1 cellular context compared by ENCODE assay signal in genomic region chr19:6737284-6737872, GRCh38.
A peak's percentile ranks its signal among the peaks of the same experiment; 100 is the strongest.
TF ChIP-seq lines count a peak whose summit lies in the region.

GPR108 (minus strand) TSS chr19:6737580; CDS start chr19:6737576, 4 bp downstream.

TF ChIP-seq in GM12878, 131 proteins besides CTCF, POLR2A, EP300 and RAD21 (continued from another document and continues in another):
- TF ChIP-seq GATAD2B (conservative IDR thresholded peaks at IDR 0.05; ENCODE audit: low read depth) (peak; percentile 94), POU2F2 (IDR thresholded peaks at IDR 0.05; ENCODE audit: borderline replicate concordance, low read depth, low read length) (0 out of 3 replicates have a peak, but pooled peaks have one; percentile 11), SPI1 (IDR thresholded peaks at IDR 0.05; ENCODE audit: borderline replicate concordance, insufficient read depth, low read depth, low read length) (no peak), CREB1 (IDR thresholded peaks at IDR 0.05; ENCODE audit: low read depth) (peak; percentile 98), BHLHE40 (IDR thresholded peaks at IDR 0.05; ENCODE audit: borderline replicate concordance in 1 of 2, low read depth in 2 of 2, low read length in 1 of 2) (peak; percentile 99 to 100), BMI1 (IDR thresholded peaks at IDR 0.05; ENCODE audit: borderline replicate concordance) (no peak), ZBTB33 (IDR thresholded peaks at IDR 0.05) (no peak), RAD51 (IDR thresholded peaks at IDR 0.05) (no peak), SIX5 (IDR thresholded peaks at IDR 0.05; ENCODE audit: low read depth, low read length, severe bottlenecking) (peak; percentile 78), CHD1 (IDR thresholded peaks at IDR 0.05; ENCODE audit: low read depth, low read length) (peak; percentile 100), ZNF217 (IDR thresholded peaks at IDR 0.05) (no peak; the same call in 1 of the 2 replicates), NR2C2 (IDR thresholded peaks at IDR 0.05; ENCODE audit: borderline replicate concordance, control insufficient read depth, insufficient read length, low read depth) (no peak), MEF2B (IDR thresholded peaks at IDR 0.05; ENCODE audit: partially characterized antibody, poor library complexity, severe bottlenecking) (peak; percentile 12), PBX3 (IDR thresholded peaks at IDR 0.05; ENCODE audit: insufficient replicate concordance, low read depth, low read length) (peak; percentile 100), IRF4 (IDR thresholded peaks at IDR 0.05; ENCODE audit: low read depth, low read length) (no peak), NKRF (conservative IDR thresholded peaks at IDR 0.05) (no peak; the same call in 1 of the 2 replicates), ATF7 (IDR thresholded peaks at IDR 0.05; ENCODE audit: low read depth) (peak; percentile 100), NFXL1 (IDR thresholded peaks at IDR 0.05; ENCODE audit: borderline replicate concordance) (no peak), LARP7 (IDR thresholded peaks at IDR 0.05) (peak; percentile 98), SMARCA5 (IDR thresholded peaks at IDR 0.05) (0 out of 2 replicates have a peak, but pooled peaks have one; percentile 12), SRF (IDR thresholded peaks at IDR 0.05; ENCODE audit: low read depth in 2 of 2, low read length in 2 of 2) (no peak; a peak in 2 of 4 replicates), POLR2AphosphoS2 (IDR thresholded peaks at IDR 0.05; ENCODE audit: low read depth, low read length) (peak; percentile 15; the same call in 1 of the 2 replicates), STAT1 (conservative IDR thresholded peaks at IDR 0.05) (peak; percentile 96; the same call in 1 of the 2 replicates), CEBPB (IDR thresholded peaks at IDR 0.05; ENCODE audit: borderline replicate concordance in 1 of 2, low read depth in 2 of 2, low read length in 2 of 2) (no peak), ESRRA (IDR thresholded peaks at IDR 0.05; ENCODE audit: low read length) (no peak), CHD2 (IDR thresholded peaks at IDR 0.05; ENCODE audit: borderline replicate concordance, low read depth, low read length) (peak; percentile 97), ZNF384 (IDR thresholded peaks at IDR 0.05; ENCODE audit: borderline replicate concordance, low read depth, low read length) (no peak), BRCA1 (IDR thresholded peaks at IDR 0.05; ENCODE audit: low read depth, low read length) (peak; percentile 59), E4F1 (IDR thresholded peaks at IDR 0.05; ENCODE audit: borderline replicate concordance, partially characterized antibody) (peak; percentile 95), JUND (IDR thresholded peaks at IDR 0.05; ENCODE audit: low read depth, low read length) (peak; percentile 100), IKZF1 (conservative IDR thresholded peaks at IDR 0.05) (peak; percentile 82), RELA (IDR thresholded peaks at IDR 0.05; ENCODE audit: borderline replicate concordance, partially characterized antibody) (peak; percentile 89), JUNB (IDR thresholded peaks at IDR 0.05) (no peak), YBX1 (IDR thresholded peaks at IDR 0.05) (no peak), EED (IDR thresholded peaks at IDR 0.05; ENCODE audit: low read depth) (no peak; the same call in 1 of the 2 replicates), ZNF622 (IDR thresholded peaks at IDR 0.05) (no peak), SIN3A (IDR thresholded peaks at IDR 0.05; ENCODE audit: low read depth, low read length) (no peak; the same call in 1 of the 2 replicates), ZNF274 (IDR thresholded peaks at IDR 0.05; ENCODE audit: insufficient read depth, insufficient read length) (no peak), RCOR1 (conservative IDR thresholded peaks at IDR 0.05; ENCODE audit: low read depth, low read length) (no peak), CBX3 (IDR thresholded peaks at IDR 0.05; ENCODE audit: borderline replicate concordance, low read depth) (no peak)
- TF ChIP-seq, protein P1, sequence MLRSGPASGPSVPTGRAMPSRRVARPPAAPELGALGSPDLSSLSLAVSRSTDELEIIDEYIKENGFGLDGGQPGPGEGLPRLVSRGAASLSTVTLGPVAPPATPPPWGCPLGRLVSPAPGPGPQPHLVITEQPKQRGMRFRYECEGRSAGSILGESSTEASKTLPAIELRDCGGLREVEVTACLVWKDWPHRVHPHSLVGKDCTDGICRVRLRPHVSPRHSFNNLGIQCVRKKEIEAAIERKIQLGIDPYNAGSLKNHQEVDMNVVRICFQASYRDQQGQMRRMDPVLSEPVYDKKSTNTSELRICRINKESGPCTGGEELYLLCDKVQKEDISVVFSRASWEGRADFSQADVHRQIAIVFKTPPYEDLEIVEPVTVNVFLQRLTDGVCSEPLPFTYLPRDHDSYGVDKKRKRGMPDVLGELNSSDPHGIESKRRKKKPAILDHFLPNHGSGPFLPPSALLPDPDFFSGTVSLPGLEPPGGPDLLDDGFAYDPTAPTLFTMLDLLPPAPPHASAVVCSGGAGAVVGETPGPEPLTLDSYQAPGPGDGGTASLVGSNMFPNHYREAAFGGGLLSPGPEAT (IDR thresholded peaks at IDR 0.05; ENCODE audit: low read depth): peak; percentile 99
- TF ChIP-seq, protein P2, sequence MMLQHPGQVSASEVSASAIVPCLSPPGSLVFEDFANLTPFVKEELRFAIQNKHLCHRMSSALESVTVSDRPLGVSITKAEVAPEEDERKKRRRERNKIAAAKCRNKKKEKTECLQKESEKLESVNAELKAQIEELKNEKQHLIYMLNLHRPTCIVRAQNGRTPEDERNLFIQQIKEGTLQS (IDR thresholded peaks at IDR 0.05; ENCODE audit: borderline replicate concordance, extremely low read depth, low read depth, low read length): no peak
- TF ChIP-seq, protein P3, sequence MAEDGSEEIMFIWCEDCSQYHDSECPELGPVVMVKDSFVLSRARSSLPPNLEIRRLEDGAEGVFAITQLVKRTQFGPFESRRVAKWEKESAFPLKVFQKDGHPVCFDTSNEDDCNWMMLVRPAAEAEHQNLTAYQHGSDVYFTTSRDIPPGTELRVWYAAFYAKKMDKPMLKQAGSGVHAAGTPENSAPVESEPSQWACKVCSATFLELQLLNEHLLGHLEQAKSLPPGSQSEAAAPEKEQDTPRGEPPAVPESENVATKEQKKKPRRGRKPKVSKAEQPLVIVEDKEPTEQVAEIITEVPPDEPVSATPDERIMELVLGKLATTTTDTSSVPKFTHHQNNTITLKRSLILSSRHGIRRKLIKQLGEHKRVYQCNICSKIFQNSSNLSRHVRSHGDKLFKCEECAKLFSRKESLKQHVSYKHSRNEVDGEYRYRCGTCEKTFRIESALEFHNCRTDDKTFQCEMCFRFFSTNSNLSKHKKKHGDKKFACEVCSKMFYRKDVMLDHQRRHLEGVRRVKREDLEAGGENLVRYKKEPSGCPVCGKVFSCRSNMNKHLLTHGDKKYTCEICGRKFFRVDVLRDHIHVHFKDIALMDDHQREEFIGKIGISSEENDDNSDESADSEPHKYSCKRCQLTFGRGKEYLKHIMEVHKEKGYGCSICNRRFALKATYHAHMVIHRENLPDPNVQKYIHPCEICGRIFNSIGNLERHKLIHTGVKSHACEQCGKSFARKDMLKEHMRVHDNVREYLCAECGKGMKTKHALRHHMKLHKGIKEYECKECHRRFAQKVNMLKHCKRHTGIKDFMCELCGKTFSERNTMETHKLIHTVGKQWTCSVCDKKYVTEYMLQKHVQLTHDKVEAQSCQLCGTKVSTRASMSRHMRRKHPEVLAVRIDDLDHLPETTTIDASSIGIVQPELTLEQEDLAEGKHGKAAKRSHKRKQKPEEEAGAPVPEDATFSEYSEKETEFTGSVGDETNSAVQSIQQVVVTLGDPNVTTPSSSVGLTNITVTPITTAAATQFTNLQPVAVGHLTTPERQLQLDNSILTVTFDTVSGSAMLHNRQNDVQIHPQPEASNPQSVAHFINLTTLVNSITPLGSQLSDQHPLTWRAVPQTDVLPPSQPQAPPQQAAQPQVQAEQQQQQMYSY (CRISPR knock-in tag; IDR thresholded peaks at IDR 0.05): no peak
- TF ChIP-seq, protein P4, sequence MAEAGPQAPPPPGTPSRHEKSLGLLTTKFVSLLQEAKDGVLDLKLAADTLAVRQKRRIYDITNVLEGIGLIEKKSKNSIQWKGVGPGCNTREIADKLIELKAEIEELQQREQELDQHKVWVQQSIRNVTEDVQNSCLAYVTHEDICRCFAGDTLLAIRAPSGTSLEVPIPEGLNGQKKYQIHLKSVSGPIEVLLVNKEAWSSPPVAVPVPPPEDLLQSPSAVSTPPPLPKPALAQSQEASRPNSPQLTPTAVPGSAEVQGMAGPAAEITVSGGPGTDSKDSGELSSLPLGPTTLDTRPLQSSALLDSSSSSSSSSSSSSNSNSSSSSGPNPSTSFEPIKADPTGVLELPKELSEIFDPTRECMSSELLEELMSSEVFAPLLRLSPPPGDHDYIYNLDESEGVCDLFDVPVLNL (IDR thresholded peaks at IDR 0.05; ENCODE audit: low read depth, low read length): no peak
- TF ChIP-seq, protein P5, sequence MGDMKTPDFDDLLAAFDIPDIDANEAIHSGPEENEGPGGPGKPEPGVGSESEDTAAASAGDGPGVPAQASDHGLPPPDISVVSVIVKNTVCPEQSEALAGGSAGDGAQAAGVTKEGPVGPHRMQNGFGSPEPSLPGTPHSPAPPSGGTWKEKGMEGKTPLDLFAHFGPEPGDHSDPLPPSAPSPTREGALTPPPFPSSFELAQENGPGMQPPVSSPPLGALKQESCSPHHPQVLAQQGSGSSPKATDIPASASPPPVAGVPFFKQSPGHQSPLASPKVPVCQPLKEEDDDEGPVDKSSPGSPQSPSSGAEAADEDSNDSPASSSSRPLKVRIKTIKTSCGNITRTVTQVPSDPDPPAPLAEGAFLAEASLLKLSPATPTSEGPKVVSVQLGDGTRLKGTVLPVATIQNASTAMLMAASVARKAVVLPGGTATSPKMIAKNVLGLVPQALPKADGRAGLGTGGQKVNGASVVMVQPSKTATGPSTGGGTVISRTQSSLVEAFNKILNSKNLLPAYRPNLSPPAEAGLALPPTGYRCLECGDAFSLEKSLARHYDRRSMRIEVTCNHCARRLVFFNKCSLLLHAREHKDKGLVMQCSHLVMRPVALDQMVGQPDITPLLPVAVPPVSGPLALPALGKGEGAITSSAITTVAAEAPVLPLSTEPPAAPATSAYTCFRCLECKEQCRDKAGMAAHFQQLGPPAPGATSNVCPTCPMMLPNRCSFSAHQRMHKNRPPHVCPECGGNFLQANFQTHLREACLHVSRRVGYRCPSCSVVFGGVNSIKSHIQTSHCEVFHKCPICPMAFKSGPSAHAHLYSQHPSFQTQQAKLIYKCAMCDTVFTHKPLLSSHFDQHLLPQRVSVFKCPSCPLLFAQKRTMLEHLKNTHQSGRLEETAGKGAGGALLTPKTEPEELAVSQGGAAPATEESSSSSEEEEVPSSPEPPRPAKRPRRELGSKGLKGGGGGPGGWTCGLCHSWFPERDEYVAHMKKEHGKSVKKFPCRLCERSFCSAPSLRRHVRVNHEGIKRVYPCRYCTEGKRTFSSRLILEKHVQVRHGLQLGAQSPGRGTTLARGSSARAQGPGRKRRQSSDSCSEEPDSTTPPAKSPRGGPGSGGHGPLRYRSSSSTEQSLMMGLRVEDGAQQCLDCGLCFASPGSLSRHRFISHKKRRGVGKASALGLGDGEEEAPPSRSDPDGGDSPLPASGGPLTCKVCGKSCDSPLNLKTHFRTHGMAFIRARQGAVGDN (IDR thresholded peaks at IDR 0.05): no peak
